In the genomic region with DNA sequence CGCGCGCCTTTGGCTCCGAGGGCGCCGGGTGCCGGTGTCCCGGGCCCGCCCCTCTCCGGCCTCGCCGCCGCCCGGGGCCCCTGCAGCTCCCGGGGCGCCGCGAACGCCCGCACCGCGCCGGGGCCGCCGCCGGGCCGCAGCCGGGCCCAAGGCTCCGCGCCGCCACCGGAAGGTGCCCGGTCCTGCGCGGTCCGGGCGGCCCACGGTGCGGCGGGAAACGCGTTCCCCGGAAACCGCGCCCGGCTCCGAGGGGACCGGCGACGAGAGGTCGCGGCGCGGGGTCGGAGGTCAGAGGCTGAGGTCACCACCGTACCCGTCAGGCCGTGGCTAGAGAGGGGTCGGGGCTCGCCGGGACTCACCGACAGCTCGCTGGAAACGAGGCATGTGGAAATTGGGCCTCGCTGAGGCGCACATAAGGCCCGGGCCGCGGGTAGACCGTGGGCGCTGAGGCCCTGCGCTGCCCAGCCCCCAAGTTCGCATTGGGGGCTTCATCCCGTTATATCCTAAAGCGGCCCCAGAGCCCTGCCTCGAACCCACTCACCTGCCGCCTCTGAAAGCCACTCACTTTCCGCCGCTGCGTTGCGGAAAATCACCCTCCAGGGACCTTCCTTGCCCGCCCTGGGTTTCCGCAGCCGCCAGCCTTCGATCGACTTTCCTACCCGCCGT, we compare ENCODE assay signal across 8 cellular contexts. TPM values are rescaled to one million over a fixed set of nuclear protein-coding genes. Genes with fewer than 3 reads are reported as not detected.
DNase-seq lines count a peak whose midpoint lies in the region; ATAC-seq and TF ChIP-seq lines count a peak whose summit lies in the region.

A gene (minus strand): TSS at position 167 of the 666 bp plus-strand sequence. CDS start 745 bp downstream, outside the sequence.

- no peaks in the 10 kb centered on the region for H3K9me3 Mint-ChIP-seq in activated naive CD8-positive, alpha-beta T cell treated with anti-CD3 and anti-CD28 coated beads, Interleukin-2, amount 10 ng/mL, durations not matched to agents 7 days and 5 days

- ATAC-seq in HG03175 (IDR thresholded peaks at IDR 0.05; ENCODE audit: unreplicated experiment) (peak; percentile 67), SK-N-SH treated with all-trans-retinoic acid at 6 μM for 48 hours (peak; percentile 51)
- peak; percentile 83 for ATAC-seq in activated naive CD8-positive, alpha-beta T cell treated with anti-CD3 and anti-CD28 coated beads, Interleukin-2, amount 10 ng/mL, durations not matched to agents 7 days and 5 days (ENCODE audit: low read depth)

- H3K36me3 ChIP-seq in cardiac muscle cell, result peaks cover 9% of the 10 kb centered on the region
- H3K36me3 ChIP-seq in transverse colon, result no peaks in the 10 kb centered on the region

- in situ Hi-C loops in transverse colon (cut with MboI; ENCODE audit: low pct_ligation_motif_present in 1 of 4, low pct_unique_long_range_greater_than_20kb in 1 of 4, low sequenced_read_pairs in 3 of 4), result no loop called here

- TF ChIP-seq CTCF in cardiac muscle cell (IDR thresholded peaks at IDR 0.05; ENCODE audit: low read depth, low read length) (no peak), transverse colon (IDR thresholded peaks at IDR 0.05) (peak in 1 of 5 experiments; percentile 8)

- peaks cover 5% of the 10 kb centered on the region for H3K4me1 Mint-ChIP-seq in activated naive CD8-positive, alpha-beta T cell treated with anti-CD3 and anti-CD28 coated beads, Interleukin-2, amount 10 ng/mL, durations not matched to agents 7 days and 5 days

- H3K27me3 ChIP-seq in cardiac muscle cell (no peaks in the 10 kb centered on the region), transverse colon (no peaks in the 10 kb centered on the region)

- no peaks in the 10 kb centered on the region for H3K36me3 Mint-ChIP-seq in activated naive CD8-positive, alpha-beta T cell treated with anti-CD3 and anti-CD28 coated beads, Interleukin-2, amount 10 ng/mL, durations not matched to agents 7 days and 5 days

- H3K4me1 ChIP-seq in cardiac muscle cell (ENCODE audit: low read depth) (peaks cover 5% of the 10 kb centered on the region), transverse colon (peaks cover 13 to 24% (median 23%) of the 10 kb centered on the region in 4 donors)

- H3K9me3 ChIP-seq in cardiac muscle cell (ENCODE audit: low read depth) (no peaks in the 10 kb centered on the region), transverse colon (no peaks in the 10 kb centered on the region)

- peak within 1 kb of the TSS; percentile 84 for H3K27ac Mint-ChIP-seq in activated naive CD8-positive, alpha-beta T cell treated with anti-CD3 and anti-CD28 coated beads, Interleukin-2, amount 10 ng/mL, durations not matched to agents 7 days and 5 days

- POLR2A ChIA-PET in activated naive CD8-positive, alpha-beta T cell treated with anti-CD3 and anti-CD28 coated beads, Interleukin-2, amount 10 ng/mL, durations not matched to agents 7 days and 5 days (lab: Charles Lee), result interaction anchor here (0.6 to 3.0 kb wide), 13 partner anchors 9 to 88 kb away, joined by 3 to 12 read pairs (median 4); a partner anchor contains a TSS

- peaks cover 2% of the 10 kb centered on the region for H3K27me3 Mint-ChIP-seq in activated naive CD8-positive, alpha-beta T cell treated with anti-CD3 and anti-CD28 coated beads, Interleukin-2, amount 10 ng/mL, durations not matched to agents 7 days and 5 days

- H3K27ac ChIP-seq in cardiac muscle cell (peak within 1 kb of the TSS; percentile 67), transverse colon (peak within 1 kb of the TSS; percentile 84 to 92 (median 90))

- DNase-seq in SHP77 (lab: John Stamatoyannopoulos, UW) (peak; percentile 17 to 44), SHP77 treated with DMSO at 0.1 percent for 48 hours (lab: John Stamatoyannopoulos, UW) (no peak), cardiac muscle cell (ENCODE audit: low read depth in 1 of 2, low spot score in 1 of 2) (peak; percentile 72 to 74), posterior vena cava (ENCODE audit: low spot score) (peak; percentile 91), transverse colon (peak; percentile 67)
- peak; percentile 90 for DNase-seq in activated naive CD8-positive, alpha-beta T cell treated with anti-CD3 and anti-CD28 coated beads, Interleukin-2, amount 10 ng/mL, durations not matched to agents 7 days and 5 days

- TF ChIP-seq POLR2A in transverse colon (IDR thresholded peaks at IDR 0.05), result no peak

- H3K4me3 Mint-ChIP-seq in activated naive CD8-positive, alpha-beta T cell treated with anti-CD3 and anti-CD28 coated beads, Interleukin-2, amount 10 ng/mL, durations not matched to agents 7 days and 5 days, result peak within 1 kb of the TSS; percentile 87

- TF ChIP-seq EP300 in transverse colon (IDR thresholded peaks at IDR 0.05; ENCODE audit: low read depth), result no peak

- intact Hi-C loops in posterior vena cava (cut with DNase I) (no loop called here), transverse colon (cut with DNase I; ENCODE audit: low total_unique reads) (no loop called here)

- peak within 1 kb of the TSS; percentile 75 for H3K4me3 ChIP-seq in cardiac muscle cell
- peak within 1 kb of the TSS; percentile 82 to 97 (median 92) for H3K4me3 ChIP-seq in transverse colon

- WGBS in transverse colon (ENCODE audit: low coverage in 1 of 2), 2 donors, result 25% methylated on average over 40 of the region's 88 CpGs; no CpG with 5 or more reads in 1 of the 2 donors

TF ChIP-seq in SK-N-SH treated with all-trans-retinoic acid at 6 μM for 48 hours, 23 proteins besides CTCF, POLR2A, EP300 and RAD21 (continues in another document):
- no peak for TF ChIP-seq ESRRG (CRISPR knock-in tag; IDR thresholded peaks at IDR 0.05)
- TF ChIP-seq SNAI2 (CRISPR knock-in tag; IDR thresholded peaks at IDR 0.05), result no peak
- no peak for TF ChIP-seq TOX (CRISPR knock-in tag; IDR thresholded peaks at IDR 0.05; ENCODE audit: borderline replicate concordance)
- TF ChIP-seq OSR1 (CRISPR knock-in tag; IDR thresholded peaks at IDR 0.05), result no peak
- TF ChIP-seq RARB (CRISPR knock-in tag; IDR thresholded peaks at IDR 0.05), result no peak
- TF ChIP-seq BACH2 (CRISPR knock-in tag; IDR thresholded peaks at IDR 0.05; ENCODE audit: borderline replicate concordance), result no peak
- TF ChIP-seq ZFP30 (CRISPR knock-in tag; IDR thresholded peaks at IDR 0.05), result no peak
- TF ChIP-seq ZNF565 (CRISPR knock-in tag; conservative IDR thresholded peaks at IDR 0.05; ENCODE audit: low read depth), result no peak
- no peak for TF ChIP-seq TCF4 (CRISPR knock-in tag; IDR thresholded peaks at IDR 0.05; ENCODE audit: borderline replicate concordance)
- no peak for TF ChIP-seq ISL1 (CRISPR knock-in tag; IDR thresholded peaks at IDR 0.05)
- TF ChIP-seq, protein P1, sequence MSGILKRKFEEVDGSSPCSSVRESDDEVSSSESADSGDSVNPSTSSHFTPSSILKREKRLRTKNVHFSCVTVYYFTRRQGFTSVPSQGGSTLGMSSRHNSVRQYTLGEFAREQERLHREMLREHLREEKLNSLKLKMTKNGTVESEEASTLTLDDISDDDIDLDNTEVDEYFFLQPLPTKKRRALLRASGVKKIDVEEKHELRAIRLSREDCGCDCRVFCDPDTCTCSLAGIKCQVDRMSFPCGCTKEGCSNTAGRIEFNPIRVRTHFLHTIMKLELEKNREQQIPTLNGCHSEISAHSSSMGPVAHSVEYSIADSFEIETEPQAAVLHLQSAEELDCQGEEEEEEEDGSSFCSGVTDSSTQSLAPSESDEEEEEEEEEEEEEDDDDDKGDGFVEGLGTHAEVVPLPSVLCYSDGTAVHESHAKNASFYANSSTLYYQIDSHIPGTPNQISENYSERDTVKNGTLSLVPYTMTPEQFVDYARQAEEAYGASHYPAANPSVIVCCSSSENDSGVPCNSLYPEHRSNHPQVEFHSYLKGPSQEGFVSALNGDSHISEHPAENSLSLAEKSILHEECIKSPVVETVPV (CRISPR knock-in tag; IDR thresholded peaks at IDR 0.05), result no peak
- TF ChIP-seq, protein P2, sequence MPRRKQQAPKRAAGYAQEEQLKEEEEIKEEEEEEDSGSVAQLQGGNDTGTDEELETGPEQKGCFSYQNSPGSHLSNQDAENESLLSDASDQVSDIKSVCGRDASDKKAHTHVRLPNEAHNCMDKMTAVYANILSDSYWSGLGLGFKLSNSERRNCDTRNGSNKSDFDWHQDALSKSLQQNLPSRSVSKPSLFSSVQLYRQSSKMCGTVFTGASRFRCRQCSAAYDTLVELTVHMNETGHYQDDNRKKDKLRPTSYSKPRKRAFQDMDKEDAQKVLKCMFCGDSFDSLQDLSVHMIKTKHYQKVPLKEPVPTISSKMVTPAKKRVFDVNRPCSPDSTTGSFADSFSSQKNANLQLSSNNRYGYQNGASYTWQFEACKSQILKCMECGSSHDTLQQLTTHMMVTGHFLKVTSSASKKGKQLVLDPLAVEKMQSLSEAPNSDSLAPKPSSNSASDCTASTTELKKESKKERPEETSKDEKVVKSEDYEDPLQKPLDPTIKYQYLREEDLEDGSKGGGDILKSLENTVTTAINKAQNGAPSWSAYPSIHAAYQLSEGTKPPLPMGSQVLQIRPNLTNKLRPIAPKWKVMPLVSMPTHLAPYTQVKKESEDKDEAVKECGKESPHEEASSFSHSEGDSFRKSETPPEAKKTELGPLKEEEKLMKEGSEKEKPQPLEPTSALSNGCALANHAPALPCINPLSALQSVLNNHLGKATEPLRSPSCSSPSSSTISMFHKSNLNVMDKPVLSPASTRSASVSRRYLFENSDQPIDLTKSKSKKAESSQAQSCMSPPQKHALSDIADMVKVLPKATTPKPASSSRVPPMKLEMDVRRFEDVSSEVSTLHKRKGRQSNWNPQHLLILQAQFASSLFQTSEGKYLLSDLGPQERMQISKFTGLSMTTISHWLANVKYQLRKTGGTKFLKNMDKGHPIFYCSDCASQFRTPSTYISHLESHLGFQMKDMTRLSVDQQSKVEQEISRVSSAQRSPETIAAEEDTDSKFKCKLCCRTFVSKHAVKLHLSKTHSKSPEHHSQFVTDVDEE (CRISPR knock-in tag; IDR thresholded peaks at IDR 0.05), result peak; percentile 92
- TF ChIP-seq, protein P3, sequence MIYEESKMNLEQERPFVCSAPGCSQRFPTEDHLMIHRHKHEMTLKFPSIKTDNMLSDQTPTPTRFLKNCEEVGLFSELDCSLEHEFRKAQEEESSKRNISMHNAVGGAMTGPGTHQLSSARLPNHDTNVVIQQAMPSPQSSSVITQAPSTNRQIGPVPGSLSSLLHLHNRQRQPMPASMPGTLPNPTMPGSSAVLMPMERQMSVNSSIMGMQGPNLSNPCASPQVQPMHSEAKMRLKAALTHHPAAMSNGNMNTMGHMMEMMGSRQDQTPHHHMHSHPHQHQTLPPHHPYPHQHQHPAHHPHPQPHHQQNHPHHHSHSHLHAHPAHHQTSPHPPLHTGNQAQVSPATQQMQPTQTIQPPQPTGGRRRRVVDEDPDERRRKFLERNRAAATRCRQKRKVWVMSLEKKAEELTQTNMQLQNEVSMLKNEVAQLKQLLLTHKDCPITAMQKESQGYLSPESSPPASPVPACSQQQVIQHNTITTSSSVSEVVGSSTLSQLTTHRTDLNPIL (CRISPR knock-in tag; IDR thresholded peaks at IDR 0.05; ENCODE audit: low read depth), result no peak
- 0 out of 2 replicates have a peak, but pooled peaks have one; percentile 26 for TF ChIP-seq GLIS3 (CRISPR knock-in tag; IDR thresholded peaks at IDR 0.05)

RNA-seq across cellular contexts. Expression of the gene that starts here (rescaled TPM):
- 100 to 1,000 TPM; 126 to 130 TPM for total RNA-seq in activated naive CD8-positive, alpha-beta T cell treated with anti-CD3 and anti-CD28 coated beads, Interleukin-2, amount 10 ng/mL, durations not matched to agents 7 days and 5 days
- 109 and 184 TPM in 2 replicates for total RNA-seq in cardiac muscle cell
- polyA plus RNA-seq in cardiac muscle cell, result 183 and 196 TPM in 2 replicates
- 10 to 100 TPM; 47.8 to 48.6 TPM for total RNA-seq in posterior vena cava
- 100 to 1,000 TPM in 3 of 4 donors, 10 to 100 TPM in 1; 98.6 to 306 (median 132) TPM for total RNA-seq in transverse colon
